ENCODE assay signal across 8 cellular contexts in the genomic region with DNA sequence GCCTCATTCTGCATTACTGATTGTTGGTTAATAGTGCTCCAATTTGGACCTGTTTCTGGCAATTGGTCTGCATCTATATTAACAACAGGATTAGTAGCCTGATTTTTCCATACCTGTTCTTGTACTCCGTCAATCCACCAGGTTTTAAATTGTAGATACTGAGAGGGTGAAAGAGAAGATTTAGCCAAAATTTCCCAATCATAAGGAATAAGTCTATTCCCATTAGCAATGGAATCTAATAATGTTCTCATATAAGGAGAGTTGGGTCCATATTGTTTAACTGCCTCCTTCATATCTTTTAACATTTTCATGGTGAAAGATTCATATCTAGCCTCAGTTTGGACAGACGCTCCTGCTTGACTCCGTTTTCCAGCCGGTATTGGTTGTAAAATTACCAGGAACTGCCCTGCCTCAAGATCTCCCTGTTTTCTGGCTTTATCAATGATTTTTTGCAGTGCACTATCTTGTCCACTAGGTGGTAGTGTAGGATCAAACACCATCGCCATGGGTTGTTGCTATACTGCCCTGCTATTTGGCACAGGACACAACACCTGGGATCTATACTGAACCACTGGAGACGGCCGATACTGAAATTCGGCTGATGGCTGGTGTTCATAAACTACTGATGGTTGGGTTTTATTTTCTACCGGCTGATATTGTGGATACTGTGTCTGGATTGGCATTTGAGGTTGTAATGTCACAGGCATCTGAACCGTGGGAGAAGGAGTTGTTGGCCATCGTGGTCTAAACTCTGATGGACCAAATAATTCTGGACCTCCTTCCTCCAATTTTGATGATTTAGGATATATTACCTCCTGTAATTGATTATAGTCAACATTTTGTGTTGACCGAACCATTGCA. TPM values are rescaled to one million over a fixed set of nuclear protein-coding genes. Genes with fewer than 3 reads are reported as not detected.
DNase-seq lines count a peak whose midpoint lies in the region; ATAC-seq, FAIRE-seq and TF ChIP-seq lines count a peak whose summit lies in the region.

No MANE protein-coding gene starts in this region.

- H3K27ac Mint-ChIP-seq in astrocyte (ENCODE audit: unreplicated experiment), result no peak overlapping the region

- H2AFZ ChIP-seq in SK-N-SH (ENCODE audit: low read depth), result no peak overlapping the region
- H2AFZ ChIP-seq in astrocyte (ENCODE audit: low read depth, low read length), result no peak overlapping the region

- 27% methylated on average over 12 of the region's 12 CpGs for WGBS in SK-N-SH (ENCODE audit: low lambda C conversion rate)

- H3K9me2 ChIP-seq in SK-N-SH, result no peaks in the 10 kb centered on the region

- POLR2A ChIA-PET in SK-N-SH (lab: Yijun Ruan, JAX), result no interaction called here

- H3K4me1 ChIP-seq in SK-N-SH (ENCODE audit: control insufficient read depth in 1 of 2, insufficient read depth in 2 of 2, low read depth in 1 of 2, low read length in 1 of 2) (peaks cover 0 to 2% of the 10 kb centered on the region in 2 experiments; a peak in 1 of 4 replicates), astrocyte (ENCODE audit: insufficient read depth, low read length) (no peaks in the 10 kb centered on the region), right atrium auricular region (no peaks in the 10 kb centered on the region), gastrocnemius medialis (peaks cover 4 to 5% of the 10 kb centered on the region in 2 donors)

- H3K27me3 ChIP-seq in SK-N-SH (ENCODE audit: insufficient read depth) (no peaks in the 10 kb centered on the region), astrocyte (ENCODE audit: insufficient read depth, low read length) (no peaks in the 10 kb centered on the region), right atrium auricular region (no peaks in the 10 kb centered on the region), gastrocnemius medialis (no peaks in the 10 kb centered on the region)

- no peaks in the 10 kb centered on the region for H3K9me3 ChIP-seq in SK-N-SH
- no peaks in the 10 kb centered on the region for H3K9me3 ChIP-seq in astrocyte (ENCODE audit: insufficient read depth, low read depth, low read length)
- no peaks in the 10 kb centered on the region for H3K9me3 ChIP-seq in right atrium auricular region
- no peaks in the 10 kb centered on the region for H3K9me3 ChIP-seq in gastrocnemius medialis

- H3F3A ChIP-seq in SK-N-SH (replicated peaks; ENCODE audit: insufficient read depth), result peaks cover 4% of the 10 kb centered on the region

- CTCF ChIA-PET in SK-N-SH (lab: Yijun Ruan, JAX), result interaction anchor here (1.0 to 2.8 kb wide), 2 partner anchors 44 to 68 kb away, joined by 4 to 11 read pairs; no protein-coding TSS in a partner anchor

- no peak for TF ChIP-seq POLR2A in gastrocnemius medialis (IDR thresholded peaks at IDR 0.05)

- H3K27ac ChIP-seq in SK-N-SH (ENCODE audit: low read depth in 2 of 2, low read length in 1 of 2) (no peak overlapping the region), astrocyte (ENCODE audit: low read depth, low read length) (no peak overlapping the region), right atrium auricular region (no peak overlapping the region), gastrocnemius medialis (no peak overlapping the region)

- H3K79me2 ChIP-seq in SK-N-SH (ENCODE audit: insufficient read depth) (no peaks in the 10 kb centered on the region), astrocyte (ENCODE audit: insufficient read depth, low read length) (no peaks in the 10 kb centered on the region)

- H3K4me2 ChIP-seq in SK-N-SH, result no peak overlapping the region
- H3K4me2 ChIP-seq in astrocyte (ENCODE audit: low read length), result no peak overlapping the region

- H3K36me3 ChIP-seq in SK-N-SH (replicated peaks in 1 of 2; ENCODE audit: control insufficient read depth in 1 of 2, insufficient read depth in 2 of 2, low read length in 1 of 2), result no peaks in the 10 kb centered on the region
- H3K36me3 ChIP-seq in astrocyte (ENCODE audit: insufficient read depth, low read length), result no peaks in the 10 kb centered on the region
- no peaks in the 10 kb centered on the region for H3K36me3 ChIP-seq in right atrium auricular region
- H3K36me3 ChIP-seq in gastrocnemius medialis, result no peaks in the 10 kb centered on the region

- in situ Hi-C loops in gastrocnemius medialis (cut with MboI; ENCODE audit: low sequenced_read_pairs in 4 of 4), result no loop called here

- H3K4me3 ChIP-seq in SK-N-SH (ENCODE audit: low read depth in 2 of 2, low read length in 1 of 2), result no peak overlapping the region; a peak in 1 of 4 replicates
- no peak overlapping the region for H3K4me3 ChIP-seq in astrocyte (ENCODE audit: insufficient read depth, low read depth, low read length)
- H3K4me3 ChIP-seq in right atrium auricular region, result no peak overlapping the region
- peak overlapping the region in 1 of 4 donors; percentile 27 for H3K4me3 ChIP-seq in gastrocnemius medialis

- FAIRE-seq in astrocyte (lab: Jason Lieb, UNC), result no peak

- intact Hi-C loops in gastrocnemius medialis (cut with DNase I; ENCODE audit: low total_unique reads), result loop anchor here (1.0 to 5.0 kb wide), 5 partner anchors 22 to 94 kb away; a partner anchor contains a TSS

- H3K36me3 Mint-ChIP-seq in astrocyte (ENCODE audit: low read depth, unreplicated experiment), result no peaks in the 10 kb centered on the region

- ATAC-seq in GM21825 (IDR thresholded peaks at IDR 0.05; ENCODE audit: unreplicated experiment) (peak; percentile 64), gastrocnemius medialis (peak; percentile 91 to 96), GM18511 (IDR thresholded peaks at IDR 0.05; ENCODE audit: unreplicated experiment) (no peak)

- TF ChIP-seq RAD21 in SK-N-SH (IDR thresholded peaks at IDR 0.05; ENCODE audit: low read length), result peak; percentile 97

- no peak for TF ChIP-seq EP300 in SK-N-SH (IDR thresholded peaks at IDR 0.05; ENCODE audit: borderline replicate concordance in 1 of 2, low read depth in 1 of 2, low read length in 1 of 2)

- peak; percentile 84 for TF ChIP-seq CTCF in SK-N-SH (IDR thresholded peaks at IDR 0.05)
- TF ChIP-seq CTCF in astrocyte (IDR thresholded peaks at IDR 0.05; ENCODE audit: insufficient read depth, low read depth, low read length), result peak; percentile 87
- peak; percentile 48 to 94 for TF ChIP-seq CTCF in right atrium auricular region (IDR thresholded peaks at IDR 0.05)
- TF ChIP-seq CTCF in gastrocnemius medialis (IDR thresholded peaks at IDR 0.05 in 4 of 5, conservative IDR thresholded peaks at IDR 0.05 in 1 of 5), result peak; percentile 92 to 96 (median 93)

- DNase-seq in CD1c-positive myeloid dendritic cell (ENCODE audit: extremely low spot score) (peak; percentile 88), NCI-H1436 (lab: John Stamatoyannopoulos, UW) (peak; percentile 65), SK-N-SH (peak; percentile 78), astrocyte (ENCODE audit: low read depth) (peak; percentile 42), right atrium auricular region (ENCODE audit: low spot score) (no peak), gastrocnemius medialis (peak in 1 of 2 donors; percentile 36)

- no peak overlapping the region for H3K4me3 Mint-ChIP-seq in astrocyte (ENCODE audit: unreplicated experiment)

- H3K9me3 Mint-ChIP-seq in astrocyte (ENCODE audit: unreplicated experiment), result peaks cover 4% of the 10 kb centered on the region

- H3K9ac ChIP-seq in SK-N-SH (no peak overlapping the region), astrocyte (ENCODE audit: low read length) (no peak overlapping the region)

- H4K20me1 ChIP-seq in SK-N-SH (ENCODE audit: insufficient read depth) (no peaks in the 10 kb centered on the region), astrocyte (ENCODE audit: insufficient read depth, low read length) (no peaks in the 10 kb centered on the region)

- H3K27me3 Mint-ChIP-seq in astrocyte (ENCODE audit: low read depth, unreplicated experiment), result peaks cover 10% of the 10 kb centered on the region

- no peaks in the 10 kb centered on the region for H3K4me1 Mint-ChIP-seq in astrocyte (ENCODE audit: low read depth, unreplicated experiment)

TF ChIP-seq in SK-N-SH, 30 proteins besides CTCF, POLR2A, EP300 and RAD21:
- TF ChIP-seq SMC3 (IDR thresholded peaks at IDR 0.05; ENCODE audit: low read depth, low read length) (peak; percentile 85), CHD2 (IDR thresholded peaks at IDR 0.05; ENCODE audit: low read length, partially characterized antibody) (peak; percentile 42), NFIC (IDR thresholded peaks at IDR 0.05; ENCODE audit: borderline replicate concordance) (no peak)
- TF ChIP-seq, protein P1, sequence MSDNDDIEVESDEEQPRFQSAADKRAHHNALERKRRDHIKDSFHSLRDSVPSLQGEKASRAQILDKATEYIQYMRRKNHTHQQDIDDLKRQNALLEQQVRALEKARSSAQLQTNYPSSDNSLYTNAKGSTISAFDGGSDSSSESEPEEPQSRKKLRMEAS (IDR thresholded peaks at IDR 0.05; ENCODE audit: low read depth), result no peak

RNA-seq across cellular contexts. Expression of a gene that starts 25.2 kb away (rescaled TPM):
- 12.1 and 14.6 TPM in 2 replicates for polyA plus RNA-seq in SK-N-SH (2012; rRNA removed)
- polyA plus RNA-seq in SK-N-SH (2012; cell fraction: cytosol; rRNA removed), result 11.7 and 12.5 TPM in 2 replicates
- polyA plus RNA-seq in SK-N-SH (2012; cell fraction: nucleus; rRNA removed), result 11.5 and 18.5 TPM in 2 replicates
- total RNA-seq in astrocyte (13.4 and 15.8 TPM in 2 replicates), right atrium auricular region (10 to 100 TPM; 10.6 to 17.6 TPM), gastrocnemius medialis (10 to 100 TPM; 12.1 to 40.2 (median 25.0) TPM)

RNA-seq across cellular contexts. Expression of a gene that starts 37.9 kb away (rescaled TPM):
- 0.32 and 0.43 TPM in 2 replicates for polyA plus RNA-seq in SK-N-SH (2012; rRNA removed)
- polyA plus RNA-seq in SK-N-SH (2012; cell fraction: cytosol; rRNA removed), result 0.06 and 0.30 TPM in 2 replicates
- 2.4 and 2.8 TPM in 2 replicates for polyA plus RNA-seq in SK-N-SH (2012; cell fraction: nucleus; rRNA removed)
- total RNA-seq in astrocyte (0.34 and 0.38 TPM in 2 replicates), right atrium auricular region (not detected), gastrocnemius medialis (under 1 TPM in 2 of 4 donors, not detected in 2; 0.04 to 0.31 TPM)

RNA-seq across cellular contexts. Expression of a gene that starts 57.5 kb away (rescaled TPM):
- polyA plus RNA-seq in SK-N-SH (2012; rRNA removed), result not detected in 2 replicates
- polyA plus RNA-seq in SK-N-SH (2012; cell fraction: cytosol; rRNA removed), result not detected in 2 replicates
- not detected in 2 replicates for polyA plus RNA-seq in SK-N-SH (2012; cell fraction: nucleus; rRNA removed)
- not detected in 2 replicates for total RNA-seq in astrocyte
- total RNA-seq in right atrium auricular region, result under 1 TPM in 1 of 2 donors, not detected in 1; 0.24 TPM
- not detected for total RNA-seq in gastrocnemius medialis
